In genomic region chr20:21053002-21053762, GRCh38 we compare ENCODE assay signal across 1 cellular context.
TF ChIP-seq lines count a peak whose summit lies in the region.

No MANE protein-coding gene starts in this region.

TF ChIP-seq in HepG2, 621 proteins besides CTCF, POLR2A, EP300 and RAD21 (continued from another document and continues in another):
- TF ChIP-seq BCLAF1 (IDR thresholded peaks at IDR 0.05) (no peak), PRDM15 (CRISPR knock-in tag; IDR thresholded peaks at IDR 0.05) (no peak), ELK4 (CRISPR knock-in tag; IDR thresholded peaks at IDR 0.05; ENCODE audit: borderline replicate concordance) (no peak), ZNF772 (CRISPR knock-in tag; IDR thresholded peaks at IDR 0.05) (peak; percentile 79), RBFOX2 (IDR thresholded peaks at IDR 0.05; ENCODE audit: low read depth, low read length) (no peak), ZNF768 (CRISPR knock-in tag; IDR thresholded peaks at IDR 0.05) (no peak), TFDP2 (CRISPR knock-in tag; IDR thresholded peaks at IDR 0.05) (no peak), ZNF839 (CRISPR knock-in tag; IDR thresholded peaks at IDR 0.05; ENCODE audit: borderline replicate concordance) (no peak), MED1 (CRISPR knock-in tag; IDR thresholded peaks at IDR 0.05) (peak; percentile 52; the same call in 1 of the 2 replicates), ATF3 (CRISPR knock-in tag; IDR thresholded peaks at IDR 0.05) (peak; percentile 55; the same call in 1 of the 2 replicates), ZNF101 (CRISPR knock-in tag; IDR thresholded peaks at IDR 0.05; ENCODE audit: borderline replicate concordance, low read depth) (no peak), ZNF570 (CRISPR knock-in tag; IDR thresholded peaks at IDR 0.05; ENCODE audit: borderline replicate concordance) (no peak), MED13 (CRISPR knock-in tag; IDR thresholded peaks at IDR 0.05) (no peak), ZFP41 (CRISPR knock-in tag; IDR thresholded peaks at IDR 0.05; ENCODE audit: borderline replicate concordance) (no peak), RNF219 (CRISPR knock-in tag; IDR thresholded peaks at IDR 0.05) (no peak), ZNF383 (CRISPR knock-in tag; IDR thresholded peaks at IDR 0.05; ENCODE audit: borderline replicate concordance) (no peak), FOXJ3 (CRISPR knock-in tag; IDR thresholded peaks at IDR 0.05; ENCODE audit: borderline replicate concordance) (no peak), MTA3 (CRISPR knock-in tag; IDR thresholded peaks at IDR 0.05) (no peak), MBNL3 (CRISPR knock-in tag; conservative IDR thresholded peaks at IDR 0.05) (no peak), ZNF574 (CRISPR knock-in tag; IDR thresholded peaks at IDR 0.05) (peak; percentile 47), ZNF780A (CRISPR knock-in tag; IDR thresholded peaks at IDR 0.05) (no peak), ZNF296 (CRISPR knock-in tag; conservative IDR thresholded peaks at IDR 0.05) (no peak), ARNT (IDR thresholded peaks at IDR 0.05) (no peak), REST (IDR thresholded peaks at IDR 0.05; ENCODE audit: borderline replicate concordance in 1 of 2, low read depth in 1 of 2, low read length in 2 of 2) (no peak), ZBTB42 (CRISPR knock-in tag; IDR thresholded peaks at IDR 0.05) (no peak), SP4 (CRISPR knock-in tag; IDR thresholded peaks at IDR 0.05) (no peak), TRAFD1 (CRISPR knock-in tag; IDR thresholded peaks at IDR 0.05; ENCODE audit: borderline replicate concordance) (no peak), PHB2 (IDR thresholded peaks at IDR 0.05; ENCODE audit: partially characterized antibody) (no peak), ELF4 (CRISPR knock-in tag; IDR thresholded peaks at IDR 0.05; ENCODE audit: borderline replicate concordance) (no peak), ZNF770 (CRISPR knock-in tag; IDR thresholded peaks at IDR 0.05) (no peak)
